1 cellular context compared by ENCODE assay signal in genomic region chr16:74443624-74444346, GRCh38. TPM values are rescaled to one million over a fixed set of nuclear protein-coding genes. Genes with fewer than 3 reads are reported as not detected.
"Had no signal": no experiment of that assay in that cellular context is flagged by ENCODE, and none has a peak within 500 bp of the region (broad histone marks: within the 10 kb centered on the region; RNA-seq: fewer than 3 reads in every experiment).

No MANE protein-coding gene starts in this region.

RNA-seq across cellular contexts. Expression of gene CLEC18B, which starts 22.5 kb away (rescaled TPM):
- total RNA-seq: activated naive CD4-positive, alpha-beta T cell treated with anti-CD3 and anti-CD28 coated beads for 36 hours had no signal
